Comparison of ENCODE assay signal across 17 cellular contexts in genomic region chr6:121851056-121851455, GRCh38.
DNase-seq lines count a peak whose midpoint lies in the region; ATAC-seq and TF ChIP-seq lines count a peak whose summit lies in the region.
"Had no signal": no experiment of that assay in that cellular context is flagged by ENCODE, and none has a peak within 500 bp of the region (broad histone marks: within the 10 kb centered on the region; RNA-seq: fewer than 3 reads in every experiment).

No MANE protein-coding gene starts in this region.

- intact Hi-C loops in left ventricle myocardium inferior (cut with micrococcal nuclease) = no loop called here

- peak overlapping the region; percentile 71 for H3K9ac ChIP-seq in adipocyte (ENCODE audit: low read length)

- H3K27me3 Mint-ChIP-seq in effector memory CD8-positive, alpha-beta T cell = no peaks in the 10 kb centered on the region
- H3K27me3 Mint-ChIP-seq: activated B cell treated with CpG ODN at 0.5 μM for 24 hours; B cell; stimulated activated memory B cell treated with anti-CD40 and anti-IgM and Interleukin-4, amounts not matched to agents 10 μg/mL and 1 μg/mL and 100 μg/mL, for 72 hours had no signal

- no peaks in the 10 kb centered on the region for H3K36me3 Mint-ChIP-seq in effector memory CD8-positive, alpha-beta T cell (ENCODE audit: insufficient read depth)
- H3K36me3 Mint-ChIP-seq: stimulated activated memory B cell treated with anti-CD40 and anti-IgM and Interleukin-4, amounts not matched to agents 10 μg/mL and 1 μg/mL and 100 μg/mL, for 72 hours had no signal

- no peaks in the 10 kb centered on the region for H3K4me1 Mint-ChIP-seq in effector memory CD8-positive, alpha-beta T cell (ENCODE audit: low read depth in 2 of 2)
- H3K4me1 Mint-ChIP-seq: activated B cell treated with CpG ODN at 0.5 μM for 24 hours; B cell; stimulated activated memory B cell treated with anti-CD40 and anti-IgM and Interleukin-4, amounts not matched to agents 10 μg/mL and 1 μg/mL and 100 μg/mL, for 72 hours had no signal

- H3K27me3 ChIP-seq in adipocyte (replicated peaks; ENCODE audit: control insufficient read depth, insufficient read depth, low read length) (no peaks in the 10 kb centered on the region), left ventricle myocardium inferior (ENCODE audit: low read depth) (no peaks in the 10 kb centered on the region)

- no peak for TF ChIP-seq CTCF in left ventricle myocardium inferior (IDR thresholded peaks at IDR 0.05; ENCODE audit: borderline replicate concordance)
- TF ChIP-seq CTCF in omental fat pad (IDR thresholded peaks at IDR 0.05) = no peak

- ATAC-seq in omental fat pad (ENCODE audit: low FRiP score) = peak; percentile 48
- ATAC-seq in effector memory CD8-positive, alpha-beta T cell (replicated peaks) = no peak
- ATAC-seq: stimulated activated memory B cell treated with anti-CD40 and anti-IgM and Interleukin-4, amounts not matched to agents 10 μg/mL and 1 μg/mL and 100 μg/mL, for 72 hours had no signal

- H3K9me3 Mint-ChIP-seq in effector memory CD8-positive, alpha-beta T cell = peaks cover 0 to 10% of the 10 kb centered on the region in 2 donors
- H3K9me3 Mint-ChIP-seq: activated B cell treated with CpG ODN at 0.5 μM for 24 hours; stimulated activated memory B cell treated with anti-CD40 and anti-IgM and Interleukin-4, amounts not matched to agents 10 μg/mL and 1 μg/mL and 100 μg/mL, for 72 hours had no signal

- H3K27ac Mint-ChIP-seq in effector memory CD8-positive, alpha-beta T cell = no peak overlapping the region
- H3K27ac Mint-ChIP-seq: activated B cell treated with CpG ODN at 0.5 μM for 24 hours; B cell; stimulated activated memory B cell treated with anti-CD40 and anti-IgM and Interleukin-4, amounts not matched to agents 10 μg/mL and 1 μg/mL and 100 μg/mL, for 72 hours had no signal

- H3K36me3 ChIP-seq in adipocyte (ENCODE audit: control insufficient read depth, insufficient read depth, low read length, severe bottlenecking) (no peaks in the 10 kb centered on the region), left ventricle myocardium inferior (no peaks in the 10 kb centered on the region)

- H3K9me3 ChIP-seq in adipocyte (ENCODE audit: control insufficient read depth, low read length) (no peaks in the 10 kb centered on the region), left ventricle myocardium inferior (replicated peaks) (no peaks in the 10 kb centered on the region)

- peaks cover 28% of the 10 kb centered on the region for H3K4me1 ChIP-seq in adipocyte (ENCODE audit: control insufficient read depth, insufficient read depth, low read length)
- peaks cover 42% of the 10 kb centered on the region for H3K4me1 ChIP-seq in left ventricle myocardium inferior

- peak overlapping the region; percentile 58 for H3K27ac ChIP-seq in left ventricle myocardium inferior (replicated peaks)

- DNase-seq in GM03348 (ENCODE audit: low spot score) = peak; percentile 18
- peak; percentile 75 for DNase-seq in adipocyte (ENCODE audit: low read depth)
- no peak for DNase-seq in left ventricle myocardium inferior
- no peak for DNase-seq in omental fat pad (ENCODE audit: low spot score)
- no peak for DNase-seq in NCI-H1092 treated with DMSO at 0.1 percent for 48 hours (lab: John Stamatoyannopoulos, UW)
- DNase-seq in effector memory CD8-positive, alpha-beta T cell = no peak
- no peak for DNase-seq in NCI-H2196 (lab: John Stamatoyannopoulos, UW; ENCODE audit: unreplicated experiment)
- DNase-seq in NCI-H146 (lab: John Stamatoyannopoulos, UW) = no peak
- DNase-seq: activated B cell treated with CpG ODN at 0.5 μM for 24 hours, EL, KG1, NCI-H1694, NCI-H526, posterior cingulate gyrus had no signal

- no peak overlapping the region for H3K4me3 ChIP-seq in adipocyte (ENCODE audit: low read length)
- H3K4me3 ChIP-seq in left ventricle myocardium inferior = no peak overlapping the region
- H3K4me3 ChIP-seq: lung had no signal

- no peak overlapping the region for H3K4me3 Mint-ChIP-seq in effector memory CD8-positive, alpha-beta T cell
- H3K4me3 Mint-ChIP-seq: activated B cell treated with CpG ODN at 0.5 μM for 24 hours; B cell; stimulated activated memory B cell treated with anti-CD40 and anti-IgM and Interleukin-4, amounts not matched to agents 10 μg/mL and 1 μg/mL and 100 μg/mL, for 72 hours had no signal

Comparison
In these comparisons a context has a peak if more than half of its experiments do, and no peak if none do; other contexts are left out.
1. DNase-seq: peak in GM03348 (single experiment) and adipocyte (single experiment); none in left ventricle myocardium inferior (single experiment), omental fat pad (single experiment), NCI-H1092 treated with DMSO at 0.1 percent for 48 hours (single experiment), effector memory CD8-positive, alpha-beta T cell (0 of 3), NCI-H2196 (single experiment) and NCI-H146 (single experiment).